8 cellular contexts compared by ENCODE assay signal in the genomic region with DNA sequence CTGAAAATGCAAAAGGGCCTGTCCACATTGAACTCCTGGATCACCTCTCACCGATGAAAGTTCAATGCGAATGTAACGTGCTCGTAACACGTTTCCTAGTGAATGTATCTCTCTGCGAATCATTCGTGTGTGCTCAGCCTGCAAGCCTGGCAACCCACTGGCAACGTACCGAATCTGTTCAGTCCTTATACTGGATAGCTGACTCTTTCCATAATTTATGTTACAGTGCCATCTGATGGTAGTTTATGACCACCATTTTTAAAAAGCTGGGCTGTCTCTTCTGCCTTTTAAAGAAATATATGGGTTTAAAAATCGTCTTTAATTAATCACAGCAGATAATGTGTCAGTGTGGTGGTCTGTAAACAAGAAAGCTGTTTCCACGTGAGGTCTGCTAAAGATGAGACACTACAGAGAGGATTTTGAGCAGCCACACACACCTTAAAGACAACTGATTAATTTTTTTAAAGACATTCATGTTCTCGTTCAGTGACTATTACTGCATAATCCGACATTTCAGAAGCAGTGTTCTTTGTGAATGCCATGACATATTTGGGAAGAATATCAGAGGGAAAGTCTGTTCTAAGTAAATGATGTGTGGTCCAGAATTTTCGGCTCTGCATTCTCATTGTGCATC.
DNase-seq lines count a peak whose midpoint lies in the region; ATAC-seq and TF ChIP-seq lines count a peak whose summit lies in the region.

No MANE protein-coding gene starts in this region.

- no peaks in the 10 kb centered on the region for H3K9me3 ChIP-seq in lung (ENCODE audit: control insufficient read depth in 2 of 2, insufficient read depth in 1 of 2, low read length in 1 of 2)
- H3K9me3 ChIP-seq in tibial nerve = no peaks in the 10 kb centered on the region

- peak; percentile 62 for ATAC-seq in lung (ENCODE audit: insufficient read depth, low FRiP score)
- no peak for ATAC-seq in GM18520 (IDR thresholded peaks at IDR 0.05; ENCODE audit: unreplicated experiment)

- DNase-seq in SIG-M5 treated with dmso at 0.1 percent for 504 hours (lab: John Stamatoyannopoulos, UW; ENCODE audit: unreplicated experiment) (peak; percentile 71), SIG-M5 (lab: John Stamatoyannopoulos, UW) (no peak), RKO (ENCODE audit: low spot score) (peak; percentile 57), dermis blood vessel endothelial cell (peak; percentile 82), lung (ENCODE audit: low spot score) (peak; percentile 31), tibial nerve (ENCODE audit: low spot score in 2 of 2) (peak in 1 of 2 donors; percentile 33)
- peak; percentile 36 for DNase-seq in Jurkat, Clone E6-1 (ENCODE audit: low read depth, low spot score)

- WGBS in lung, 2 donors = 33 to 44% methylated on average over 14 of the region's 14 CpGs
- WGBS in tibial nerve, 2 donors = 31 to 36% methylated on average over 14 of the region's 14 CpGs

- no peak for TF ChIP-seq EP300 in tibial nerve (IDR thresholded peaks at IDR 0.05)

- no peak for TF ChIP-seq POLR2A in tibial nerve (IDR thresholded peaks at IDR 0.05)

- H3K36me3 ChIP-seq in lung (ENCODE audit: control insufficient read depth in 2 of 2, insufficient read depth in 2 of 2, low read length in 2 of 2) (no peaks in the 10 kb centered on the region), tibial nerve (no peaks in the 10 kb centered on the region)

- no peaks in the 10 kb centered on the region for H3K27me3 ChIP-seq in lung (ENCODE audit: control insufficient read depth, insufficient read depth)
- H3K27me3 ChIP-seq in tibial nerve = no peaks in the 10 kb centered on the region

- no peak overlapping the region for H3K27ac ChIP-seq in lung (ENCODE audit: low read depth in 1 of 2, low read length in 1 of 2)
- no peak overlapping the region for H3K27ac ChIP-seq in tibial nerve

- no peak overlapping the region for H3K4me3 ChIP-seq in Jurkat, Clone E6-1 (ENCODE audit: low read length)
- H3K4me3 ChIP-seq in lung = no peak overlapping the region
- no peak overlapping the region for H3K4me3 ChIP-seq in tibial nerve

- TF ChIP-seq CTCF in lung (IDR thresholded peaks at IDR 0.05; ENCODE audit: control extremely low read depth, extremely low read depth) (peak; percentile 46), tibial nerve (IDR thresholded peaks at IDR 0.05) (peak; percentile 1 to 60 (median 38))

- H3K4me1 ChIP-seq in lung (ENCODE audit: control insufficient read depth in 2 of 2, insufficient read depth in 2 of 2, low read length in 2 of 2) (peaks cover 0 to 2% of the 10 kb centered on the region in 2 donors), tibial nerve (peaks cover 0 to 12% (median 0%) of the 10 kb centered on the region in 4 donors)
